In the genomic region with DNA sequence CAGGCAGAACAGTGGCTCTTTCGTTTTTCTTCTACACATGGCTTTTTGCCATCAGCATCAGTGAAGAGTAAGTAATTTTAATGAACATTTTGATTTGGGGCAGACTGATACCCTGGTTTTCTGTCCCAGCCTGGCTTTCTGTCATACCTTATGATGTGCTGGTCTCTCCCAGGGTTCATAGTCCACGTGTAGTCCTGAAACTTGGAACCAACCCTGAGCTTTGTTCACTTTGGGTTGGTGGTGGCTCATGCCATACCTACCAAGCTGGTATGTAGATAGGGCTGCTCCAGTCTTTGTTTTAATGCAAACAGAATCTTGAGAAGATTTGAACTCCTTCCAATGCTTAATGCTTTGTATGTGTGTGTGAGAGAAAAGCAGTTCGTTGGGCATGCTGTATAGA, we compare ENCODE assay signal across 22 cellular contexts. TPM values are rescaled to one million over a fixed set of nuclear protein-coding genes. Genes with fewer than 3 reads are reported as not detected.
DNase-seq lines count a peak whose midpoint lies in the region; ATAC-seq, FAIRE-seq and TF ChIP-seq lines count a peak whose summit lies in the region.
"Had no signal": no experiment of that assay in that cellular context is flagged by ENCODE, and none has a peak within 500 bp of the region (broad histone marks: within the 10 kb centered on the region; RNA-seq: fewer than 3 reads in every experiment).

No MANE protein-coding gene starts in this region.

- 0 out of 2 replicates have a peak, but pooled peaks cover 1% of the 10 kb centered on the region for H4K20me1 ChIP-seq in HepG2 (ENCODE audit: insufficient read depth, low read length)

- H3K27ac ChIP-seq in HepG2 (ENCODE audit: extremely low read length, insufficient read depth, low read length) (no peak overlapping the region), trophoblast cell (ENCODE audit: low read depth, low read length) (no peak overlapping the region), left ventricle myocardium inferior (replicated peaks) (no peak overlapping the region)
- H3K27ac ChIP-seq: 22Rv1, BLaER1, C4-2B had no signal

- no peak for TF ChIP-seq RAD21 in HepG2 (CRISPR knock-in tag; IDR thresholded peaks at IDR 0.05)

- H3K14ac ChIP-seq in trophoblast cell (ENCODE audit: low read length), result no peak overlapping the region

- H3K4me3 ChIP-seq in HepG2 (replicated peaks in 1 of 3; ENCODE audit: insufficient read depth in 1 of 3, low read depth in 2 of 3, low read length in 3 of 3) (no peak overlapping the region), trophoblast cell (ENCODE audit: low read depth, low read length) (no peak overlapping the region), left ventricle myocardium inferior (no peak overlapping the region)
- H3K4me3 ChIP-seq: BLaER1, HAP-1 had no signal

- no peak overlapping the region for H3K4me2 ChIP-seq in HepG2 (ENCODE audit: low read depth, low read length)
- no peak overlapping the region for H3K4me2 ChIP-seq in trophoblast cell (ENCODE audit: low read length)
- H3K4me2 ChIP-seq: BLaER1 had no signal

- intact Hi-C loops in HepG2 (cut with micrococcal nuclease; ENCODE audit: unreplicated experiment) (no loop called here), left ventricle myocardium inferior (cut with micrococcal nuclease) (no loop called here), Right ventricle myocardium inferior (cut with DNase I) (no loop called here)

- H3K18ac ChIP-seq in trophoblast cell (ENCODE audit: low read length), result no peak overlapping the region

- H3K27me3 ChIP-seq in HepG2 (ENCODE audit: control insufficient read depth in 1 of 2, insufficient read depth in 2 of 2, low read length in 2 of 2) (no peaks in the 10 kb centered on the region; a peak in 1 of 5 replicates), trophoblast cell (ENCODE audit: insufficient read depth, low read length) (no peaks in the 10 kb centered on the region), left ventricle myocardium inferior (ENCODE audit: low read depth) (no peaks in the 10 kb centered on the region)
- H3K27me3 ChIP-seq: BLaER1 had no signal

- peak overlapping the region; percentile 66 for H3K4ac ChIP-seq in trophoblast cell (ENCODE audit: low read depth, low read length)

- no TSS peak for BruUV-seq in HepG2 (replicated peaks; lab: Mats Ljungman, UMichigan)

- H3K27me3 Mint-ChIP-seq in WTC11 (ENCODE audit: low read depth), result no peaks in the 10 kb centered on the region
- H3K27me3 Mint-ChIP-seq: B cell; CD4-positive, CD25-positive, alpha-beta regulatory T cell had no signal

- no peak overlapping the region for H3K9ac ChIP-seq in HepG2 (ENCODE audit: insufficient read depth, low read depth, low read length)
- H3K9ac ChIP-seq in trophoblast cell (ENCODE audit: low read length), result no peak overlapping the region
- H3K9ac ChIP-seq: BLaER1 had no signal

- FAIRE-seq in HepG2 (lab: Jason Lieb, UNC), result no peak
- FAIRE-seq: A204.1, G401.6, GM12892, H54 had no signal

- peaks cover 40% of the 10 kb centered on the region for H3K4me1 ChIP-seq in HepG2 (ENCODE audit: insufficient read depth, low read length)
- peaks cover 0 to 4% of the 10 kb centered on the region in 2 experiments for H3K4me1 ChIP-seq in trophoblast cell (ENCODE audit: control insufficient read depth in 1 of 2, insufficient read depth in 2 of 2, low read length in 2 of 2)
- H3K4me1 ChIP-seq in left ventricle myocardium inferior, result peaks cover 46% of the 10 kb centered on the region
- H3K4me1 ChIP-seq: Caco-2 had no signal

- POLR2A ChIA-PET in WTC11 (lab: Charles Lee) (interaction anchor here (0.7 kb wide), 1 partner anchor 1444 kb away, joined by 5 read pairs; no protein-coding TSS in a partner anchor), HepG2 (lab: Yijun Ruan, JAX) (no interaction called here)

- 78% methylated on average over 3 of the region's 3 CpGs for WGBS in HepG2 (ENCODE audit: low lambda C conversion rate)
- no CpG with 5 or more reads among the region's 3 CpGs for WGBS in trophoblast cell (ENCODE audit: extremely low coverage, insufficient coverage, insufficient read length)

- TF ChIP-seq EP300 in HepG2 (IDR thresholded peaks at IDR 0.05; ENCODE audit: low read depth in 2 of 2, low read length in 2 of 2), result no peak
- no peak for TF ChIP-seq EP300 in HepG2 (CRISPR knock-in tag; IDR thresholded peaks at IDR 0.05; ENCODE audit: borderline replicate concordance)

- in situ Hi-C loops in HepG2 (cut with HindIII; ENCODE audit: extremely low pct_ligation_motif_present, low pct_unique_long_range_greater_than_20kb), result no loop called here

- no peak for DNase-seq in WTC11 (ENCODE audit: low spot score)
- peak; percentile 35 for DNase-seq in HepG2 (ENCODE audit: low spot score)
- no peak for DNase-seq in trophoblast cell
- no peak for DNase-seq in left ventricle myocardium inferior
- no peak for DNase-seq in islet precursor cell
- no peak for DNase-seq in Right ventricle myocardium inferior (ENCODE audit: missing footprints)
- DNase-seq: Caco-2; CD4-positive, CD25-positive, alpha-beta regulatory T cell; CD8-positive, alpha-beta T cell; DMS153; DND-41; GOT3; HFFc6 had no signal

- no peak overlapping the region for H2AK5ac ChIP-seq in trophoblast cell (ENCODE audit: low read length)

- TF ChIP-seq POLR2A in HepG2 (IDR thresholded peaks at IDR 0.05; ENCODE audit: insufficient read depth in 1 of 2, low read depth in 2 of 2, low read length in 2 of 2), result no peak

- CTCF ChIA-PET in WTC11 (lab: Charles Lee), result no interaction called here
- CTCF ChIA-PET in HepG2 (lab: Yijun Ruan, JAX; ENCODE audit: low intra/inter-chr PET ratio, low total read pairs), result no interaction called here

- H4K12ac ChIP-seq in trophoblast cell (ENCODE audit: low read depth, low read length), result no peak overlapping the region

- H2BK5ac ChIP-seq in trophoblast cell (ENCODE audit: low read depth, low read length, poor library complexity), result no peak overlapping the region

- peak overlapping the region; percentile 25 for H2BK12ac ChIP-seq in trophoblast cell (ENCODE audit: low read length)

- H3K36me3 Mint-ChIP-seq in WTC11, result peaks cover 37% of the 10 kb centered on the region

- H2AFZ ChIP-seq in HepG2 (ENCODE audit: low read length) (no peak overlapping the region), trophoblast cell (ENCODE audit: insufficient read depth, low read length, poor library complexity) (no peak overlapping the region)

- H3K9me3 Mint-ChIP-seq in WTC11, result no peaks in the 10 kb centered on the region
- H3K9me3 Mint-ChIP-seq: CD4-positive, CD25-positive, alpha-beta regulatory T cell; CD8-positive, alpha-beta T cell; HFFc6 had no signal

- H4K91ac ChIP-seq in trophoblast cell (ENCODE audit: low read depth, low read length), result no peak overlapping the region

- H3K79me1 ChIP-seq in trophoblast cell (ENCODE audit: low read length), result peaks cover 4% of the 10 kb centered on the region

- no peak overlapping the region for H2BK120ac ChIP-seq in trophoblast cell (ENCODE audit: insufficient read depth, low read length, poor library complexity)

- H3K9me3 ChIP-seq in HepG2 (ENCODE audit: low read length) (no peaks in the 10 kb centered on the region), trophoblast cell (ENCODE audit: insufficient read depth, low read depth, low read length) (no peaks in the 10 kb centered on the region), left ventricle myocardium inferior (replicated peaks) (no peaks in the 10 kb centered on the region)
- H3K9me3 ChIP-seq: BLaER1, Caco-2, HAP-1 had no signal

- peaks cover 9% of the 10 kb centered on the region for H3K4me1 Mint-ChIP-seq in WTC11

- no peak for ATAC-seq in WTC11
- ATAC-seq in HepG2, result no peak
- ATAC-seq in Right ventricle myocardium inferior, result no peak
- ATAC-seq: CD8-positive, alpha-beta T cell had no signal

- H3K4me3 Mint-ChIP-seq in WTC11, result no peak overlapping the region
- H3K4me3 Mint-ChIP-seq: B cell; CD4-positive, CD25-positive, alpha-beta regulatory T cell; CD8-positive, alpha-beta T cell; HFFc6 had no signal

- H3K79me2 ChIP-seq in HepG2 (ENCODE audit: insufficient read depth, low read length) (peaks cover 53% of the 10 kb centered on the region), trophoblast cell (ENCODE audit: control insufficient read depth, insufficient read depth, low read length, poor library complexity) (peaks cover 4% of the 10 kb centered on the region)

- H4K8ac ChIP-seq in trophoblast cell (ENCODE audit: low read depth, low read length), result no peak overlapping the region

- H3K36me3 ChIP-seq in HepG2 (replicated peaks in 1 of 2; ENCODE audit: control insufficient read depth in 1 of 2, insufficient read depth in 2 of 2, low read length in 2 of 2) (peaks cover 9 to 53% of the 10 kb centered on the region in 2 experiments), trophoblast cell (ENCODE audit: control insufficient read depth in 1 of 2, insufficient read depth in 2 of 2, low read length in 2 of 2) (peaks cover 13 to 23% of the 10 kb centered on the region in 2 experiments), left ventricle myocardium inferior (peaks cover 61% of the 10 kb centered on the region)

- peak overlapping the region; percentile 48; the same call in 1 of the 2 replicates for H3K27ac Mint-ChIP-seq in WTC11
- H3K27ac Mint-ChIP-seq: B cell; CD4-positive, CD25-positive, alpha-beta regulatory T cell; CD8-positive, alpha-beta T cell; HFFc6 had no signal

- no peak for TF ChIP-seq CTCF in WTC11 (IDR thresholded peaks at IDR 0.05)
- no peak for TF ChIP-seq CTCF in HepG2 (CRISPR knock-in tag; IDR thresholded peaks at IDR 0.05)
- no peak for TF ChIP-seq CTCF in left ventricle myocardium inferior (IDR thresholded peaks at IDR 0.05; ENCODE audit: borderline replicate concordance)

- no peak overlapping the region for H3K23ac ChIP-seq in trophoblast cell (ENCODE audit: low read length)

RNA-seq across cellular contexts. Expression of a gene that starts 4.9 kb away (rescaled TPM):
- 56.5 to 63.8 TPM (median 57.1 TPM) in 3 replicates for total RNA-seq in WTC11 (2021)
- total RNA-seq in HepG2 (2016; rRNA removed; fragmentation: Illumina TruSeq; extraction: Trizol), result 29.6 and 30.6 TPM in 2 replicates
- 8.2 and 10.8 TPM in 2 replicates for total RNA-seq in HepG2 (2016; cell fraction: cytosol; rRNA removed; fragmentation: Illumina TruSeq; extraction: Trizol; ENCODE audit: low read depth)
- total RNA-seq in HepG2 (2016; cell fraction: insoluble cytoplasmic fraction; rRNA removed; fragmentation: Illumina TruSeq; extraction: Trizol), result 25.8 and 30.4 TPM in 2 replicates
- 26.0 and 26.7 TPM in 2 replicates for total RNA-seq in HepG2 (2016; cell fraction: membrane; rRNA removed; fragmentation: Illumina TruSeq; extraction: Trizol)
- 26.3 and 29.8 TPM in 2 replicates for total RNA-seq in HepG2 (2016; cell fraction: nucleus; rRNA removed; fragmentation: Illumina TruSeq; extraction: Trizol)
- 62.0 and 62.7 TPM in 2 replicates for polyA plus RNA-seq in HepG2 (2011; rRNA removed)
- polyA plus RNA-seq in HepG2 (2011; cell fraction: cytosol; rRNA removed), result 37.7 and 44.7 TPM in 2 replicates
- polyA plus RNA-seq in HepG2 (2011; cell fraction: nucleus; rRNA removed), result 112 and 113 TPM in 2 replicates
- polyA plus RNA-seq in HepG2 (2012), result 38.0 and 40.1 TPM in 2 replicates
- 16.6 and 22.8 TPM in 2 replicates for polyA plus RNA-seq in HepG2 (2016; cell fraction: cytosol; fragmentation: Illumina TruSeq; extraction: Trizol; ENCODE audit: low read depth)
- polyA plus RNA-seq in HepG2 (2016; cell fraction: insoluble cytoplasmic fraction; fragmentation: Illumina TruSeq; extraction: Trizol; ENCODE audit: low read depth), result 54.5 and 68.8 TPM in 2 replicates
- polyA plus RNA-seq in HepG2 (2016; cell fraction: membrane; fragmentation: Illumina TruSeq; extraction: Trizol; ENCODE audit: low read depth), result 39.5 TPM in 2 replicates
- polyA plus RNA-seq in HepG2 (2016; cell fraction: nucleus; fragmentation: Illumina TruSeq; extraction: Trizol; ENCODE audit: insufficient read depth, low read depth), result 78.7 and 82.0 TPM in 2 replicates
- 28.5 and 45.4 TPM in 2 replicates for polyA minus RNA-seq in HepG2 (2011; rRNA and poly(A)+ RNA removed; ENCODE audit: low replicate concordance)
- polyA minus RNA-seq in HepG2 (2011; cell fraction: cytosol; rRNA and poly(A)+ RNA removed), result 16.2 and 17.6 TPM in 2 replicates
- 49.6 and 57.6 TPM in 2 replicates for polyA minus RNA-seq in HepG2 (2011; cell fraction: nucleus; rRNA and poly(A)+ RNA removed)
- 39.9 and 40.7 TPM in 2 replicates for polyA plus RNA-seq in trophoblast cell (2013)
- total RNA-seq in left ventricle myocardium inferior, result 21.3 TPM
- total RNA-seq in Right ventricle myocardium inferior, result 19.8 TPM

RNA-seq across cellular contexts. Expression of a gene that starts 10.0 kb away (rescaled TPM):
- total RNA-seq in WTC11 (2021) (30.2 to 32.8 TPM (median 31.4 TPM) in 3 replicates), HepG2 (2016; rRNA removed; fragmentation: Illumina TruSeq; extraction: Trizol) (14.1 and 22.6 TPM in 2 replicates), left ventricle myocardium inferior (15.5 TPM), Right ventricle myocardium inferior (14.5 TPM)
- 10.3 and 11.8 TPM in 2 replicates for total RNA-seq in HepG2 (2016; cell fraction: cytosol; rRNA removed; fragmentation: Illumina TruSeq; extraction: Trizol; ENCODE audit: low read depth)
- 15.5 and 20.5 TPM in 2 replicates for total RNA-seq in HepG2 (2016; cell fraction: insoluble cytoplasmic fraction; rRNA removed; fragmentation: Illumina TruSeq; extraction: Trizol)
- total RNA-seq in HepG2 (2016; cell fraction: membrane; rRNA removed; fragmentation: Illumina TruSeq; extraction: Trizol), result 15.5 and 19.5 TPM in 2 replicates
- total RNA-seq in HepG2 (2016; cell fraction: nucleus; rRNA removed; fragmentation: Illumina TruSeq; extraction: Trizol), result 9.9 and 10.3 TPM in 2 replicates
- polyA plus RNA-seq in HepG2 (2011; rRNA removed), result 20.5 and 23.2 TPM in 2 replicates
- polyA plus RNA-seq in HepG2 (2011; cell fraction: cytosol; rRNA removed), result 18.3 and 22.7 TPM in 2 replicates
- polyA plus RNA-seq in HepG2 (2011; cell fraction: nucleus; rRNA removed), result 5.1 and 6.7 TPM in 2 replicates
- polyA plus RNA-seq in HepG2 (2012), result 8.4 and 12.4 TPM in 2 replicates
- polyA plus RNA-seq in HepG2 (2016; cell fraction: cytosol; fragmentation: Illumina TruSeq; extraction: Trizol; ENCODE audit: low read depth), result 15.0 and 20.7 TPM in 2 replicates
- 30.1 TPM in 2 replicates for polyA plus RNA-seq in HepG2 (2016; cell fraction: insoluble cytoplasmic fraction; fragmentation: Illumina TruSeq; extraction: Trizol; ENCODE audit: low read depth)
- 19.2 and 24.9 TPM in 2 replicates for polyA plus RNA-seq in HepG2 (2016; cell fraction: membrane; fragmentation: Illumina TruSeq; extraction: Trizol; ENCODE audit: low read depth)
- 12.1 and 13.8 TPM in 2 replicates for polyA plus RNA-seq in HepG2 (2016; cell fraction: nucleus; fragmentation: Illumina TruSeq; extraction: Trizol; ENCODE audit: insufficient read depth, low read depth)
- polyA minus RNA-seq in HepG2 (2011; rRNA and poly(A)+ RNA removed; ENCODE audit: low replicate concordance), result 9.3 and 18.2 TPM in 2 replicates
- 4.9 and 6.9 TPM in 2 replicates for polyA minus RNA-seq in HepG2 (2011; cell fraction: cytosol; rRNA and poly(A)+ RNA removed)
- polyA minus RNA-seq in HepG2 (2011; cell fraction: nucleus; rRNA and poly(A)+ RNA removed), result 7.1 and 8.6 TPM in 2 replicates
- 23.5 and 25.4 TPM in 2 replicates for polyA plus RNA-seq in trophoblast cell (2013)
